Comparison of ENCODE assay signal across 8 cellular contexts in the genomic region with DNA sequence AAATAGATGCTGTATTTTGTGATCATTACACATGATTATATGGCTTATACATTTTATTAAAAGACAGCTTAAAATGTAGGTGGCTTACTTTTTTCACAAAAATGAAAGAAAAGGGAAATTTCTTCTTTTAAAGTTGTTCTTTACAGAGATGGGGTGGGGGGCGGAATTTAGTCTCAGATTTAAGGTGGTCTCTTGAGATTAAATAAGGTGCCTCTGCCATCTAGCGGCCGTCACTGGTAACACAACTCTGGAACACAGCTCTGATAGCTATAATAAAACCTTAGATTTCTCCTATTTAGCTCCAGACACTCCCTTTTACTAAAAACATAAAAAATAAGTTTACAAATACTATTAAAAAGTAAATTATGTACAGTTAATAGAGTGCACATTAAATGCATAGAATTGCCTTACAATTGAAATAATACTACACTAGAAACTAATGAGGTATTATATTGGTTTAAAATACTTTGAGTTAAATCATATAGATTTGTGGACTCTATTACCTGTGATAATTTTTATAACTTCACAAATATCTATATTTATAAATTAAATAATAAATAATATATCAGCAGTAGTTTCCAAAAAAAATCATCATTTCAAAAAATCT.
A peak's percentile ranks its signal among the peaks of the same experiment; 100 is the strongest.
DNase-seq lines count a peak whose midpoint lies in the region; ATAC-seq, FAIRE-seq and TF ChIP-seq lines count a peak whose summit lies in the region.

No MANE protein-coding gene starts in this region.

- H3K4me3 ChIP-seq in epithelial cell of proximal tubule (ENCODE audit: low read depth, low read length) (no peak overlapping the region), testis (no peak overlapping the region)

- no peaks in the 10 kb centered on the region for H3K36me3 Mint-ChIP-seq in activated CD8-positive, alpha-beta T cell treated with anti-CD3 and anti-CD28 coated beads, Interleukin-2, amount 10 ng/mL, durations not matched to agents 7 days and 5 days (ENCODE audit: low read depth)
- H3K36me3 Mint-ChIP-seq in naive thymus-derived CD8-positive, alpha-beta T cell: no peaks in the 10 kb centered on the region

- H3K27me3 ChIP-seq in testis: no peaks in the 10 kb centered on the region

- no peaks in the 10 kb centered on the region for H3K27me3 Mint-ChIP-seq in activated CD8-positive, alpha-beta T cell treated with anti-CD3 and anti-CD28 coated beads, Interleukin-2, amount 10 ng/mL, durations not matched to agents 7 days and 5 days (ENCODE audit: low read depth)
- H3K27me3 Mint-ChIP-seq in naive thymus-derived CD8-positive, alpha-beta T cell: peaks cover 0 to 4% (median 2%) of the 10 kb centered on the region in 5 donors

- peak; percentile 94 for TF ChIP-seq CTCF in D721Med (IDR thresholded peaks at IDR 0.05; ENCODE audit: insufficient read depth, missing control alignments)
- TF ChIP-seq CTCF in epithelial cell of proximal tubule (conservative IDR thresholded peaks at IDR 0.05; ENCODE audit: low read depth, low read length): peak; percentile 87
- peak; percentile 58 to 93 (median 70) for TF ChIP-seq CTCF in testis (IDR thresholded peaks at IDR 0.05)

- intact Hi-C loops in testis (cut with DNase I; ENCODE audit: low total_unique reads): no loop called here

- CTCF ChIA-PET in activated CD8-positive, alpha-beta T cell treated with anti-CD3 and anti-CD28 coated beads, Interleukin-2, amount 10 ng/mL, durations not matched to agents 7 days and 5 days (lab: Charles Lee): interaction anchor here (0.6 to 2.1 kb wide), 15 partner anchors 10 to 1413 kb away, joined by 3 to 16 read pairs (median 4); no protein-coding TSS in a partner anchor

- WGBS in testis, 2 donors: 2% methylated on average over 3 of the region's 3 CpGs

- no peak overlapping the region for H3K27ac Mint-ChIP-seq in activated CD8-positive, alpha-beta T cell treated with anti-CD3 and anti-CD28 coated beads, Interleukin-2, amount 10 ng/mL, durations not matched to agents 7 days and 5 days
- no peak overlapping the region for H3K27ac Mint-ChIP-seq in naive thymus-derived CD8-positive, alpha-beta T cell

- ATAC-seq in GM21576 (IDR thresholded peaks at IDR 0.05; ENCODE audit: unreplicated experiment) (peak; percentile 57), GM18873 (IDR thresholded peaks at IDR 0.05; ENCODE audit: low FRiP score, unreplicated experiment) (no peak)
- ATAC-seq in activated CD8-positive, alpha-beta T cell treated with anti-CD3 and anti-CD28 coated beads, Interleukin-2, amount 10 ng/mL, durations not matched to agents 7 days and 5 days: no peak
- ATAC-seq in naive thymus-derived CD8-positive, alpha-beta T cell: no peak

- no peaks in the 10 kb centered on the region for H3K9me3 ChIP-seq in testis

- FAIRE-seq in D721Med (lab: Jason Lieb, UNC): peak; percentile 72

- no peaks in the 10 kb centered on the region for H3K36me3 ChIP-seq in testis (ENCODE audit: low read depth, missing control alignments)

- no peak overlapping the region for H3K4me3 Mint-ChIP-seq in activated CD8-positive, alpha-beta T cell treated with anti-CD3 and anti-CD28 coated beads, Interleukin-2, amount 10 ng/mL, durations not matched to agents 7 days and 5 days
- H3K4me3 Mint-ChIP-seq in naive thymus-derived CD8-positive, alpha-beta T cell: no peak overlapping the region

- H3K4me1 Mint-ChIP-seq in activated CD8-positive, alpha-beta T cell treated with anti-CD3 and anti-CD28 coated beads, Interleukin-2, amount 10 ng/mL, durations not matched to agents 7 days and 5 days (ENCODE audit: low read depth): no peaks in the 10 kb centered on the region
- no peaks in the 10 kb centered on the region for H3K4me1 Mint-ChIP-seq in naive thymus-derived CD8-positive, alpha-beta T cell

- no peak overlapping the region for H3K27ac ChIP-seq in testis

- no peaks in the 10 kb centered on the region for H3K9me3 Mint-ChIP-seq in activated CD8-positive, alpha-beta T cell treated with anti-CD3 and anti-CD28 coated beads, Interleukin-2, amount 10 ng/mL, durations not matched to agents 7 days and 5 days (ENCODE audit: insufficient read depth)
- H3K9me3 Mint-ChIP-seq in naive thymus-derived CD8-positive, alpha-beta T cell: no peaks in the 10 kb centered on the region

- TF ChIP-seq POLR2A in testis (IDR thresholded peaks at IDR 0.05): no peak

- H3K4me1 ChIP-seq in testis: no peaks in the 10 kb centered on the region

- POLR2A ChIA-PET in activated CD8-positive, alpha-beta T cell treated with anti-CD3 and anti-CD28 coated beads, Interleukin-2, amount 10 ng/mL, durations not matched to agents 7 days and 5 days (lab: Charles Lee): no interaction called here
- POLR2A ChIA-PET in naive thymus-derived CD8-positive, alpha-beta T cell (lab: Charles Lee): no interaction called here

- DNase-seq in D721Med (ENCODE audit: insufficient read length, low spot score): no peak
- peak; percentile 40 to 57 for DNase-seq in NCI-H2081 (lab: John Stamatoyannopoulos, UW)
- peak; percentile 52 for DNase-seq in activated CD8-positive, alpha-beta T cell treated with anti-CD3 and anti-CD28 coated beads, Interleukin-2, amount 10 ng/mL, durations not matched to agents 7 days and 5 days
- DNase-seq in epithelial cell of proximal tubule (ENCODE audit: low read depth): no peak
- peak; percentile 8 to 71 (median 31) for DNase-seq in naive thymus-derived CD8-positive, alpha-beta T cell
- DNase-seq in testis: peak; percentile 87

Comparison
In these comparisons a context has a peak if more than half of its experiments do, and no peak if none do; other contexts are left out.
1. DNase-seq: peak in NCI-H2081 (2 of 2), activated CD8-positive, alpha-beta T cell treated with anti-CD3 and anti-CD28 coated beads, Interleukin-2, amount 10 ng/mL, durations not matched to agents 7 days and 5 days (single experiment), naive thymus-derived CD8-positive, alpha-beta T cell (10 of 10) and testis (single experiment); none in D721Med (single experiment) and epithelial cell of proximal tubule (single experiment).
2. Peak in every context shown above with its lines, with median percentiles within 50 percentile points of each other: CTCF ChIP-seq.